10 cellular contexts compared by ENCODE assay signal in genomic region chr2:127176371-127177311, GRCh38. TPM values are rescaled to one million over a fixed set of nuclear protein-coding genes. Genes with fewer than 3 reads are reported as not detected.
DNase-seq lines count a peak whose midpoint lies in the region; FAIRE-seq and TF ChIP-seq lines count a peak whose summit lies in the region.
"Had no signal": no experiment of that assay in that cellular context is flagged by ENCODE, and none has a peak within 500 bp of the region (broad histone marks: within the 10 kb centered on the region; RNA-seq: fewer than 3 reads in every experiment).

No MANE protein-coding gene starts in this region.

- H3K36me3 ChIP-seq in esophagus (ENCODE audit: control insufficient read depth in 2 of 2, insufficient read depth in 2 of 2, low read length in 1 of 2), result no peaks in the 10 kb centered on the region
- no peaks in the 10 kb centered on the region for H3K36me3 ChIP-seq in tibial nerve
- H3K36me3 ChIP-seq in small intestine (ENCODE audit: control insufficient read depth in 2 of 2, insufficient read depth in 2 of 2, low read length in 2 of 2), result no peaks in the 10 kb centered on the region

- H3K4me3 Mint-ChIP-seq in mesothelial cell of epicardium, result no peak overlapping the region

- peaks cover 21% of the 10 kb centered on the region for H3K9me3 Mint-ChIP-seq in mesothelial cell of epicardium

- H3K27me3 Mint-ChIP-seq in mesothelial cell of epicardium (ENCODE audit: low read depth), result no peaks in the 10 kb centered on the region

- H3K4me1 ChIP-seq in esophagus (ENCODE audit: control insufficient read depth in 2 of 2, insufficient read depth in 2 of 2, low read length in 1 of 2) (peaks cover 0 to 9% of the 10 kb centered on the region in 2 donors), tibial nerve (peaks cover 0 to 44% (median 13%) of the 10 kb centered on the region in 4 donors), small intestine (ENCODE audit: control insufficient read depth in 2 of 2, insufficient read depth in 1 of 2, low read depth in 1 of 2, low read length in 1 of 2) (no peaks in the 10 kb centered on the region)

- in situ Hi-C loops in ACHN (cut with HindIII; ENCODE audit: low pct_ligation_motif_present, low pct_unique_long_range_greater_than_20kb, low sequenced_read_pairs), result no loop called here

- 55 to 58% methylated on average over 31 of the region's 31 CpGs for WGBS in esophagus, 2 donors
- 38 to 40% methylated on average over 29 to 31 of the region's 31 CpGs for WGBS in tibial nerve, 2 donors
- 70 to 74% (median 72%) methylated on average over 31 of the region's 31 CpGs for WGBS in small intestine, 3 donors

- H3K27ac ChIP-seq in esophagus (ENCODE audit: low read depth in 2 of 2, low read length in 1 of 2) (peak overlapping the region; percentile 38 to 87), tibial nerve (peak overlapping the region; percentile 20 to 83 (median 66)), small intestine (ENCODE audit: low read depth in 1 of 2, low read length in 1 of 2) (peak overlapping the region in 1 of 2 donors; percentile 68)

- FAIRE-seq in small intestine (lab: Jason Lieb, UNC), result no peak

- TF ChIP-seq CTCF in mesothelial cell of epicardium (IDR thresholded peaks at IDR 0.05; ENCODE audit: unreplicated experiment) (no peak), tibial nerve (IDR thresholded peaks at IDR 0.05) (peak in 2 of 5 experiments; percentile 17 to 18)

- peak in 1 of 2 donors; percentile 88 for TF ChIP-seq EP300 in tibial nerve (IDR thresholded peaks at IDR 0.05)

- H3K36me3 Mint-ChIP-seq in mesothelial cell of epicardium, result peaks cover 6% of the 10 kb centered on the region

- H3K4me1 Mint-ChIP-seq in mesothelial cell of epicardium, result peaks cover 22% of the 10 kb centered on the region
- H3K4me1 Mint-ChIP-seq: IgD-negative memory B cell had no signal

- no peaks in the 10 kb centered on the region for H3K27me3 ChIP-seq in esophagus (ENCODE audit: control insufficient read depth in 1 of 2, insufficient read depth in 2 of 2, low read length in 2 of 2)
- no peaks in the 10 kb centered on the region for H3K27me3 ChIP-seq in tibial nerve
- H3K27me3 ChIP-seq in small intestine (ENCODE audit: control insufficient read depth in 2 of 2, insufficient read depth in 2 of 2, low read length in 2 of 2), result no peaks in the 10 kb centered on the region

- H3K4me3 ChIP-seq in esophagus (ENCODE audit: low read depth in 1 of 2, low read length in 2 of 2), result peak overlapping the region in 1 of 2 donors; percentile 9
- peak overlapping the region in 1 of 4 donors; percentile 13 for H3K4me3 ChIP-seq in tibial nerve
- no peak overlapping the region for H3K4me3 ChIP-seq in small intestine (ENCODE audit: low read depth in 1 of 2, low read length in 2 of 2)

- H3K9me3 ChIP-seq in esophagus (ENCODE audit: control insufficient read depth in 2 of 2, insufficient read depth in 1 of 2, low read depth in 1 of 2, low read length in 1 of 2) (peaks cover 0 to 3% of the 10 kb centered on the region in 2 donors), tibial nerve (peaks cover 0 to 6% (median 0%) of the 10 kb centered on the region in 4 donors), small intestine (ENCODE audit: control insufficient read depth, low read depth) (no peaks in the 10 kb centered on the region)

- no peak for TF ChIP-seq POLR2A in tibial nerve (IDR thresholded peaks at IDR 0.05)

- peak overlapping the region; percentile 76 for H3K27ac Mint-ChIP-seq in mesothelial cell of epicardium

- DNase-seq in DMS153 treated with DMSO at 0.1 percent for 48 hours (lab: John Stamatoyannopoulos, UW; ENCODE audit: unreplicated experiment) (peak; percentile 21), DMS153 (lab: John Stamatoyannopoulos, UW) (no peak), mesothelial cell of epicardium (ENCODE audit: low spot score in 2 of 2, unreplicated experiment in 2 of 2) (no peak), tibial nerve (ENCODE audit: low spot score in 2 of 2) (peak in 1 of 2 donors; percentile 51), NCI-H2196 treated with DMSO at 0.1 percent for 48 hours (lab: John Stamatoyannopoulos, UW; ENCODE audit: unreplicated experiment) (no peak), small intestine (no peak), ACHN (no peak)
- DNase-seq: 8988T had no signal

RNA-seq across cellular contexts. Expression of gene CYP27C1, which starts 43.5 kb away (rescaled TPM):
- 1 to 10 TPM in 1 of 2 donors, under 1 TPM in 1; 0.80 to 1.4 TPM for polyA plus RNA-seq in esophagus
- total RNA-seq in mesothelial cell of epicardium, result 4.0 to 4.5 TPM (median 4.1 TPM) in 3 replicates
- 1 to 10 TPM in 1 of 4 donors, under 1 TPM in 3; 0.42 to 1.2 (median 0.73) TPM for total RNA-seq in tibial nerve
- under 1 TPM in 1 of 3 donors, not detected in 2; 0.24 TPM for polyA plus RNA-seq in small intestine
- polyA plus RNA-seq: IgD-negative memory B cell had no signal
